Comparison of ENCODE assay signal across 31 cellular contexts in genomic region chr6:99814230-99814928, GRCh38.
"Had no signal": no experiment of that assay in that cellular context is flagged by ENCODE, and none has a peak within 500 bp of the region (broad histone marks: within the 10 kb centered on the region; RNA-seq: fewer than 3 reads in every experiment).

No MANE protein-coding gene starts in this region.

- H3K4me1 ChIP-seq: ascending aorta had no signal

- H3K27ac ChIP-seq: ascending aorta, cardiac muscle cell, VCaP had no signal

- ATAC-seq: activated CD8-positive, alpha-beta T cell treated with anti-CD3 and anti-CD28 coated beads for 36 hours; activated naive CD8-positive, alpha-beta T cell treated with anti-CD3 and anti-CD28 coated beads, Interleukin-2, amount 50 U/mL, for 24 hours; activated T-cell treated with anti-CD3 and anti-CD28 coated beads, Interleukin-2, amount 50 U/mL, for 4 hours; activated T-cell treated with anti-CD3 and anti-CD28 coated beads, Interleukin-2, amount 50 U/mL, for 72 hours had no signal

- H3K36me3 ChIP-seq: ascending aorta, cardiac muscle cell had no signal

- H3K27me3 ChIP-seq: ascending aorta, cardiac muscle cell had no signal

- FAIRE-seq: bronchial epithelial cell, TTC549 had no signal

- DNase-seq: activated B cell treated with CpG ODN at 0.5 μM for 24 hours; activated CD4-positive, alpha-beta memory T cell treated with anti-CD3 and anti-CD28 coated beads for 36 hours; activated CD4-positive, alpha-beta T cell treated with anti-CD3 and anti-CD28 coated beads for 4 hours; activated CD4-positive, alpha-beta T cell treated with anti-CD3 and anti-CD28 coated beads, Interleukin-2, amount 10 ng/mL, durations not matched to agents 24 days and 14 days; activated CD4-positive, alpha-beta T cell treated with anti-CD3 and anti-CD28 coated beads, Interleukin-2, amount 50 U/mL, for 1 hour; activated CD4-positive, alpha-beta T cell treated with anti-CD3 and anti-CD28 coated beads, Interleukin-2, amount 50 U/mL, for 4 hours; activated CD4-positive, CD25-positive, alpha-beta regulatory T cell treated with anti-CD3 and anti-CD28 coated beads, Interleukin-2, amount 50 U/mL, for 72 hours; activated CD8-positive, alpha-beta memory T cell treated with anti-CD3 and anti-CD28 coated beads, Interleukin-2, amount 50 U/mL, for 4 hours; activated CD8-positive, alpha-beta T cell treated with anti-CD3 and anti-CD28 coated beads for 36 hours; activated effector memory CD4-positive, alpha-beta T cell treated with Interleukin-2 at 50 U/mL for 16 hours; activated gamma-delta T cell; activated naive CD4-positive, alpha-beta T cell treated with anti-CD3 and anti-CD28 coated beads, Interleukin-2, amount 10 ng/mL, durations not matched to agents 7 days and 5 days; activated naive CD4-positive, alpha-beta T cell treated with Interleukin-2 at 50 U/mL for 16 hours; activated naive CD8-positive, alpha-beta T cell treated with anti-CD3 and anti-CD28 coated beads, Interleukin-2, amount 10 ng/mL, durations not matched to agents 7 days and 5 days; activated naive CD8-positive, alpha-beta T cell treated with anti-CD3 and anti-CD28 coated beads, Interleukin-2, amount 50 U/mL, for 24 hours; activated T-cell treated with anti-CD3 and anti-CD28 coated beads for 4 hours; activated T-cell treated with anti-CD3 and anti-CD28 coated beads, Interleukin-2, amount 50 U/mL, for 1 hour; activated T-cell treated with anti-CD3 and anti-CD28 coated beads, Interleukin-2, amount 50 U/mL, for 4 hours; activated T-cell treated with anti-CD3 and anti-CD28 coated beads, Interleukin-2, amount 50 U/mL, for 72 hours; amygdala; anterior cingulate cortex; caudate nucleus; SW 1271; T-helper 1 cell; T-helper 2 cell; T-helper 9 cell had no signal

- H3K9me3 ChIP-seq: ascending aorta had no signal

- H3K4me3 ChIP-seq: ascending aorta, cardiac muscle cell had no signal
